Comparison of ENCODE assay signal across 21 cellular contexts in genomic region chr1:41749992-41750745, GRCh38.
DNase-seq lines count a peak whose midpoint lies in the region; ATAC-seq and TF ChIP-seq lines count a peak whose summit lies in the region.
"Had no signal": no experiment of that assay in that cellular context is flagged by ENCODE, and none has a peak within 500 bp of the region (broad histone marks: within the 10 kb centered on the region; RNA-seq: fewer than 3 reads in every experiment).

No MANE protein-coding gene starts in this region.

- no peaks in the 10 kb centered on the region for H3K9me2 ChIP-seq in neural cell (ENCODE audit: insufficient read depth, low read length)

- H3F3A ChIP-seq in neural cell (ENCODE audit: insufficient read depth, low read length, poor library complexity, severe bottlenecking) = no peaks in the 10 kb centered on the region

- peak; percentile 33 for ATAC-seq in GM18861 (IDR thresholded peaks at IDR 0.05; ENCODE audit: unreplicated experiment)

- H3K79me2 ChIP-seq in neural cell (replicated peaks; ENCODE audit: insufficient read depth, low read length) (no peaks in the 10 kb centered on the region), osteoblast (ENCODE audit: insufficient read depth, low read length) (no peaks in the 10 kb centered on the region)
- H3K79me2 ChIP-seq: hepatocyte, parathyroid adenoma had no signal

- H3K9me3 Mint-ChIP-seq in T-helper 1 cell treated with Interleukin-12 subunit alpha and Interleukin-12 subunit beta and Interleukin-4 antibody, amounts not matched to agents 30 μg/mL and 1 μg/mL, for 36 hours = no peaks in the 10 kb centered on the region
- H3K9me3 Mint-ChIP-seq in activated CD4-positive, alpha-beta memory T cell treated with anti-CD3 and anti-CD28 coated beads for 36 hours = no peaks in the 10 kb centered on the region
- H3K9me3 Mint-ChIP-seq: CD4-positive, CD25-positive, alpha-beta regulatory T cell; endodermal cell; T-cell had no signal

- peaks cover 23% of the 10 kb centered on the region for H3K4me1 ChIP-seq in osteoblast (ENCODE audit: insufficient read depth, low read length)
- H3K4me1 ChIP-seq: parathyroid adenoma had no signal

- H3K4me2 ChIP-seq in neural cell (ENCODE audit: low read length) = no peak overlapping the region
- H3K4me2 ChIP-seq in osteoblast (ENCODE audit: insufficient read depth, low read length) = no peak overlapping the region
- H3K4me2 ChIP-seq: hepatocyte had no signal

- no peak for TF ChIP-seq RAD21 in neural cell (conservative IDR thresholded peaks at IDR 0.05)

- intact Hi-C loops in activated CD4-positive, alpha-beta memory T cell treated with anti-CD3 and anti-CD28 coated beads for 36 hours (cut with micrococcal nuclease) = no loop called here

- peaks cover 70% of the 10 kb centered on the region for H3K4me1 Mint-ChIP-seq in T-helper 1 cell treated with Interleukin-12 subunit alpha and Interleukin-12 subunit beta and Interleukin-4 antibody, amounts not matched to agents 30 μg/mL and 1 μg/mL, for 36 hours (ENCODE audit: low read depth)
- peaks cover 74% of the 10 kb centered on the region for H3K4me1 Mint-ChIP-seq in activated CD4-positive, alpha-beta memory T cell treated with anti-CD3 and anti-CD28 coated beads for 36 hours (ENCODE audit: low read depth)

- peak overlapping the region; percentile 20 for H3K9ac ChIP-seq in neural cell (ENCODE audit: low read length)
- H3K9ac ChIP-seq: parathyroid adenoma had no signal

- TF ChIP-seq EP300 in neural cell (conservative IDR thresholded peaks at IDR 0.05; ENCODE audit: poor library complexity, severe bottlenecking) = no peak

- H3K27ac ChIP-seq in neural cell (ENCODE audit: low read length) (peak overlapping the region; percentile 73), osteoblast (ENCODE audit: low read depth, low read length) (no peak overlapping the region)
- H3K27ac ChIP-seq: hepatocyte, parathyroid adenoma, skin epidermis, tibial nerve had no signal

- peak overlapping the region; percentile 32 for H3K27ac Mint-ChIP-seq in T-helper 1 cell treated with Interleukin-12 subunit alpha and Interleukin-12 subunit beta and Interleukin-4 antibody, amounts not matched to agents 30 μg/mL and 1 μg/mL, for 36 hours
- H3K27ac Mint-ChIP-seq in activated CD4-positive, alpha-beta memory T cell treated with anti-CD3 and anti-CD28 coated beads for 36 hours = peak overlapping the region; percentile 52
- H3K27ac Mint-ChIP-seq: endodermal cell, T-cell had no signal

- H4K20me1 ChIP-seq in neural cell (ENCODE audit: insufficient read depth) (no peaks in the 10 kb centered on the region), osteoblast (ENCODE audit: insufficient read depth, low read length) (no peaks in the 10 kb centered on the region)

- no peak for TF ChIP-seq CTCF in neural cell (IDR thresholded peaks at IDR 0.05; ENCODE audit: poor library complexity, severe bottlenecking)
- TF ChIP-seq CTCF in osteoblast (IDR thresholded peaks at IDR 0.05; ENCODE audit: extremely low read depth, low read depth, low read length) = no peak

- H3K4me3 Mint-ChIP-seq in T-helper 1 cell treated with Interleukin-12 subunit alpha and Interleukin-12 subunit beta and Interleukin-4 antibody, amounts not matched to agents 30 μg/mL and 1 μg/mL, for 36 hours = peak overlapping the region; percentile 8
- no peak overlapping the region for H3K4me3 Mint-ChIP-seq in activated CD4-positive, alpha-beta memory T cell treated with anti-CD3 and anti-CD28 coated beads for 36 hours
- H3K4me3 Mint-ChIP-seq: endodermal cell had no signal

- H3K4me3 ChIP-seq in neural cell (ENCODE audit: low read length) = peak overlapping the region; percentile 42
- no peak overlapping the region for H3K4me3 ChIP-seq in osteoblast (ENCODE audit: insufficient read depth, low read length)
- H3K4me3 ChIP-seq: hepatocyte, skin epidermis, tibial nerve had no signal

- peaks cover 4% of the 10 kb centered on the region for H3K36me3 Mint-ChIP-seq in T-helper 1 cell treated with Interleukin-12 subunit alpha and Interleukin-12 subunit beta and Interleukin-4 antibody, amounts not matched to agents 30 μg/mL and 1 μg/mL, for 36 hours (ENCODE audit: low read depth)
- peaks cover 2% of the 10 kb centered on the region for H3K36me3 Mint-ChIP-seq in activated CD4-positive, alpha-beta memory T cell treated with anti-CD3 and anti-CD28 coated beads for 36 hours
- H3K36me3 Mint-ChIP-seq: CD4-positive, CD25-positive, alpha-beta regulatory T cell; T-cell had no signal

- POLR2A ChIA-PET in activated CD4-positive, alpha-beta memory T cell treated with anti-CD3 and anti-CD28 coated beads for 36 hours (lab: Charles Lee) = interaction anchor here (1.0 to 2.9 kb wide), 5 partner anchors 7 to 111 kb away, joined by 3 to 16 read pairs (median 5); no protein-coding TSS in a partner anchor

- CTCF ChIA-PET in activated CD4-positive, alpha-beta memory T cell treated with anti-CD3 and anti-CD28 coated beads for 36 hours (lab: Charles Lee) = interaction anchor here (0.7 to 2.2 kb wide), 4 partner anchors 24 to 175 kb away, joined by 3 to 7 read pairs (median 4); no protein-coding TSS in a partner anchor

- H3K27me3 Mint-ChIP-seq in T-helper 1 cell treated with Interleukin-12 subunit alpha and Interleukin-12 subunit beta and Interleukin-4 antibody, amounts not matched to agents 30 μg/mL and 1 μg/mL, for 36 hours (ENCODE audit: low read depth) = no peaks in the 10 kb centered on the region
- H3K27me3 Mint-ChIP-seq in activated CD4-positive, alpha-beta memory T cell treated with anti-CD3 and anti-CD28 coated beads for 36 hours = no peaks in the 10 kb centered on the region
- H3K27me3 Mint-ChIP-seq: T-cell had no signal

- H3K36me3 ChIP-seq in neural cell (ENCODE audit: insufficient read depth, low read length) = no peaks in the 10 kb centered on the region
- H3K36me3 ChIP-seq in osteoblast (ENCODE audit: insufficient read depth, low read length) = no peaks in the 10 kb centered on the region
- H3K36me3 ChIP-seq: tibial nerve had no signal

- DNase-seq in T-helper 1 cell (no peak), osteoblast (ENCODE audit: insufficient read length, low spot score, missing footprints) (no peak), AG08395 (ENCODE audit: low spot score) (no peak)
- DNase-seq in activated CD4-positive, alpha-beta memory T cell treated with anti-CD3 and anti-CD28 coated beads for 36 hours = peak; percentile 5
- no peak for DNase-seq in NK-92 treated with Interleukin-12 subunit alpha and Interleukin-12 subunit beta, amount 100 ng/mL, for 24 hours (lab: John Stamatoyannopoulos, UW)
- DNase-seq: 8988T; activated CD4-positive, CD25-positive, alpha-beta regulatory T cell; amniotic stem cell; CD4-positive, CD25-positive, alpha-beta regulatory T cell; cerebellar nuclear complex; DND-41; endodermal cell; KBM-7; T-cell had no signal

- H3K27me3 ChIP-seq in neural cell (ENCODE audit: insufficient read depth, low read depth, low read length) (no peaks in the 10 kb centered on the region), osteoblast (ENCODE audit: insufficient read depth, low read length) (no peaks in the 10 kb centered on the region)
- H3K27me3 ChIP-seq: hepatocyte, tibial nerve had no signal

- H3K9me3 ChIP-seq in neural cell (ENCODE audit: low read length) = no peaks in the 10 kb centered on the region
- no peaks in the 10 kb centered on the region for H3K9me3 ChIP-seq in osteoblast (ENCODE audit: low read depth, low read length)
- H3K9me3 ChIP-seq: tibial nerve had no signal

- H2AFZ ChIP-seq in neural cell (ENCODE audit: low read depth, low read length) = no peak overlapping the region
- no peak overlapping the region for H2AFZ ChIP-seq in osteoblast (ENCODE audit: low read length)
- H2AFZ ChIP-seq: hepatocyte, parathyroid adenoma had no signal

TF ChIP-seq in neural cell, 6 proteins besides CTCF, POLR2A, EP300 and RAD21:
- TF ChIP-seq TAF1 (IDR thresholded peaks at IDR 0.05; ENCODE audit: low read depth) (no peak), REST (IDR thresholded peaks at IDR 0.05; ENCODE audit: borderline replicate concordance) (no peak), EZH2 (IDR thresholded peaks at IDR 0.05; ENCODE audit: borderline replicate concordance, insufficient read depth, low read length, poor library complexity, severe bottlenecking) (no peak), POLR2AphosphoS5 (IDR thresholded peaks at IDR 0.05) (no peak), MXI1 (conservative IDR thresholded peaks at IDR 0.05; ENCODE audit: poor library complexity, severe bottlenecking) (no peak), SMC3 (conservative IDR thresholded peaks at IDR 0.05; ENCODE audit: poor library complexity) (no peak)
